ENCODE assay signal across 8 cellular contexts in the genomic region with DNA sequence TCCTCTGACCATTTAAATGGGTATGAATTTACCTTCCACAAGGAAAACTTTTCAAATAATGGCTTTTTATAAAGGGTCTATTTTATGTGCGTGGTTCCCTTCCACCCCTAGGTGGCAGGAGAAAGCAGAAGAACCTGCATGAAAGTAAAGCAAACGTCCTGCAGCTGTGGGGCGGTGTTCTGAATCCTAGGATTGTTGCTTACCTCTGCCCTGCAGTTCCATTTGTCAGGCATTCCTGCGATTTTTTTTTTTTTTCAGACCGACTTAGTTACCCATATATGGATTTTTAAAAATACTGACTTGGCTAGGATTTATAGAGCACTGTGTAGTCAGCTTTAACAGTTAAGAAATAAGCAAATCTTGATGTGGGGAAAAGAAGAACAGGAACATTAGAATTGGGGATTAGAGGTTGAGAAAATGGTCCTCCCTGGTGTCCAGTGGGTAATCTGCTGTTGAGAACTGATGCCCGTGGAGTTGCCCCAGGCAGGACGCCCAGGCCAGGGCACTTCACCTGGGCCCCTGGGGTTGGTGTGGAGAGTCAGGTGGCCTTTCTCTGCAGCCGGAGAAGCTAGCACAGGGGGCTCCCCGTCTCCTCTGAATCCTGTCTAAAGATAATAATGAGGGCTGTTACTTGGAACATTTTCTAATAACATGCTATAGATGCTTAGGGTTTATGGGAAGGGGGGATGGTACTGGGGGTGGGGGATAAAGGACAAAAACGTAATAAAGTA. TPM values are rescaled to one million over a fixed set of nuclear protein-coding genes. Genes with fewer than 3 reads are reported as not detected.
DNase-seq lines count a peak whose midpoint lies in the region; ATAC-seq and TF ChIP-seq lines count a peak whose summit lies in the region.

No MANE protein-coding gene starts in this region.

- DNase-seq in DMS53 (lab: John Stamatoyannopoulos, UW) (peak; percentile 90), H7 (peak; percentile 90), NCI-H2227 treated with DMSO at 0.1 percent for 48 hours (lab: John Stamatoyannopoulos, UW) (peak; percentile 27), esophagus muscularis mucosa (ENCODE audit: extremely low spot score) (no peak), natural killer cell (peak; percentile 24), stromal cell of bone marrow (ENCODE audit: low read depth) (peak; percentile 60), mesenteric fat pad (ENCODE audit: low spot score) (no peak)
- peak; percentile 74 for DNase-seq in activated CD8-positive, alpha-beta T cell treated with anti-CD3 and anti-CD28 coated beads for 36 hours

- no peak overlapping the region for H3K4me3 Mint-ChIP-seq in activated CD8-positive, alpha-beta T cell treated with anti-CD3 and anti-CD28 coated beads for 36 hours
- no peak overlapping the region for H3K4me3 Mint-ChIP-seq in natural killer cell

- H3K4me3 ChIP-seq in H7 (ENCODE audit: insufficient read depth, low read depth, low read length), result no peak overlapping the region
- H3K4me3 ChIP-seq in esophagus muscularis mucosa, result no peak overlapping the region

- POLR2A ChIA-PET in activated CD8-positive, alpha-beta T cell treated with anti-CD3 and anti-CD28 coated beads for 36 hours (lab: Charles Lee), result interaction anchor here (0.6 to 1.2 kb wide), 4 partner anchors 8 to 43 kb away, joined by 3 to 5 read pairs (median 3); no protein-coding TSS in a partner anchor

- no peaks in the 10 kb centered on the region for H3K27me3 Mint-ChIP-seq in activated CD8-positive, alpha-beta T cell treated with anti-CD3 and anti-CD28 coated beads for 36 hours
- no peaks in the 10 kb centered on the region for H3K27me3 Mint-ChIP-seq in natural killer cell (ENCODE audit: low read depth in 2 of 2)

- H3K36me3 ChIP-seq in H7 (replicated peaks; ENCODE audit: control insufficient read depth, insufficient read depth, low read length) (peaks cover 16% of the 10 kb centered on the region), esophagus muscularis mucosa (peaks cover 7 to 30% (median 23%) of the 10 kb centered on the region in 4 donors)

- H3K27me3 ChIP-seq in H7 (ENCODE audit: control insufficient read depth, insufficient read depth, low read length), result no peaks in the 10 kb centered on the region
- no peaks in the 10 kb centered on the region for H3K27me3 ChIP-seq in esophagus muscularis mucosa

- peaks cover 54% of the 10 kb centered on the region for H3K4me1 Mint-ChIP-seq in activated CD8-positive, alpha-beta T cell treated with anti-CD3 and anti-CD28 coated beads for 36 hours (ENCODE audit: low read depth)
- peaks cover 41 to 55% of the 10 kb centered on the region in 2 donors for H3K4me1 Mint-ChIP-seq in natural killer cell

- peak; percentile 60 for ATAC-seq in activated CD8-positive, alpha-beta T cell treated with anti-CD3 and anti-CD28 coated beads for 36 hours
- peak; percentile 72 to 92 (median 84) for ATAC-seq in natural killer cell

- H3K27ac Mint-ChIP-seq in activated CD8-positive, alpha-beta T cell treated with anti-CD3 and anti-CD28 coated beads for 36 hours, result no peak overlapping the region
- H3K27ac Mint-ChIP-seq in natural killer cell, result no peak overlapping the region

- no peak for TF ChIP-seq EP300 in esophagus muscularis mucosa (IDR thresholded peaks at IDR 0.05)

- H3K9me3 ChIP-seq in esophagus muscularis mucosa, result no peaks in the 10 kb centered on the region

- CTCF ChIA-PET in activated CD8-positive, alpha-beta T cell treated with anti-CD3 and anti-CD28 coated beads for 36 hours (lab: Charles Lee), result interaction anchor here (0.7 to 3.2 kb wide), 39 partner anchors 8 to 329 kb away, joined by 3 to 30 read pairs (median 4); a partner anchor contains a TSS

- H3K36me3 Mint-ChIP-seq in activated CD8-positive, alpha-beta T cell treated with anti-CD3 and anti-CD28 coated beads for 36 hours (ENCODE audit: low read depth), result peaks cover 23% of the 10 kb centered on the region
- no peaks in the 10 kb centered on the region for H3K36me3 Mint-ChIP-seq in natural killer cell

- TF ChIP-seq POLR2A in esophagus muscularis mucosa (IDR thresholded peaks at IDR 0.05; ENCODE audit: low read depth), result no peak

- H3K9me3 Mint-ChIP-seq in activated CD8-positive, alpha-beta T cell treated with anti-CD3 and anti-CD28 coated beads for 36 hours, result no peaks in the 10 kb centered on the region
- no peaks in the 10 kb centered on the region for H3K9me3 Mint-ChIP-seq in natural killer cell

- WGBS in esophagus muscularis mucosa, result 11% methylated on average over 10 of the region's 10 CpGs

- H3K4me1 ChIP-seq in esophagus muscularis mucosa, result peaks cover 72 to 93% (median 83%) of the 10 kb centered on the region in 4 donors

- H3K27ac ChIP-seq in esophagus muscularis mucosa (replicated peaks in 1 of 4), result peak overlapping the region; percentile 51 to 77 (median 64)

- intact Hi-C loops in activated CD8-positive, alpha-beta T cell treated with anti-CD3 and anti-CD28 coated beads for 36 hours (cut with micrococcal nuclease), result loop anchor here (5.0 kb wide), 1 partner anchor 39 kb away; no protein-coding TSS in a partner anchor
- intact Hi-C loops in esophagus muscularis mucosa (cut with DNase I), result loop anchor here (5.0 to 10.0 kb wide), 2 partner anchors 34 to 141 kb away; a partner anchor contains a TSS
- intact Hi-C loops in natural killer cell (cut with micrococcal nuclease), result loop anchor here (2.0 kb wide), 2 partner anchors 33 to 145 kb away; no protein-coding TSS in a partner anchor

- peak; percentile 99 for TF ChIP-seq CTCF in activated CD8-positive, alpha-beta T cell treated with anti-CD3 and anti-CD28 coated beads for 36 hours (IDR thresholded peaks at IDR 0.05)
- TF ChIP-seq CTCF in esophagus muscularis mucosa (IDR thresholded peaks at IDR 0.05), result peak; percentile 84 to 91 (median 89)
- peak; percentile 84 for TF ChIP-seq CTCF in natural killer cell (IDR thresholded peaks at IDR 0.05)

RNA-seq across cellular contexts. Expression of a gene that starts 30.4 kb away (rescaled TPM):
- total RNA-seq in H7 (2014; rRNA removed; shearing (Covaris generic)), result 0.67 and 5.1 TPM in 2 replicates
- total RNA-seq in activated CD8-positive, alpha-beta T cell treated with anti-CD3 and anti-CD28 coated beads for 36 hours, result 1 to 10 TPM in 1 of 2 experiments, not detected in 1; 1.3 TPM
- total RNA-seq in esophagus muscularis mucosa (10 to 100 TPM in 3 of 4 donors, 1 to 10 TPM in 1; 7.9 to 15.2 (median 12.8) TPM), natural killer cell (1 to 10 TPM; 3.0 to 5.4 (median 3.5) TPM), mesenteric fat pad (9.6 TPM)

RNA-seq across cellular contexts. Expression of a gene that starts 30.8 kb away (rescaled TPM):
- 21.5 and 22.3 TPM in 2 replicates for total RNA-seq in H7 (2014; rRNA removed; shearing (Covaris generic))
- total RNA-seq in activated CD8-positive, alpha-beta T cell treated with anti-CD3 and anti-CD28 coated beads for 36 hours, result 10 to 100 TPM; 26.1 to 26.6 TPM
- total RNA-seq in esophagus muscularis mucosa (10 to 100 TPM; 21.4 to 60.9 (median 36.4) TPM), natural killer cell (10 to 100 TPM; 28.8 to 45.4 (median 37.6) TPM), mesenteric fat pad (20.4 TPM)

RNA-seq across cellular contexts. Expression of a gene that starts 43.3 kb away (rescaled TPM):
- 131 and 148 TPM in 2 replicates for total RNA-seq in H7 (2014; rRNA removed; shearing (Covaris generic))
- 10 to 100 TPM; 62.8 to 65.9 TPM for total RNA-seq in activated CD8-positive, alpha-beta T cell treated with anti-CD3 and anti-CD28 coated beads for 36 hours
- total RNA-seq in esophagus muscularis mucosa (10 to 100 TPM; 47.1 to 70.6 (median 59.2) TPM), natural killer cell (100 to 1,000 TPM; 143 to 159 (median 144) TPM), mesenteric fat pad (87.6 TPM)

RNA-seq across cellular contexts. Expression of a gene that starts 57.3 kb away (rescaled TPM):
- 161 and 184 TPM in 2 replicates for total RNA-seq in H7 (2014; rRNA removed; shearing (Covaris generic))
- total RNA-seq in activated CD8-positive, alpha-beta T cell treated with anti-CD3 and anti-CD28 coated beads for 36 hours, result 100 to 1,000 TPM; 105 to 123 TPM
- total RNA-seq in esophagus muscularis mucosa (100 to 1,000 TPM; 333 to 453 (median 392) TPM), natural killer cell (100 to 1,000 TPM; 474 to 707 (median 657) TPM), mesenteric fat pad (600 TPM)

Comparison
In these comparisons a context has a peak if more than half of its experiments do, and no peak if none do; other contexts are left out.
1. DNase-seq: peak in DMS53 (single experiment), H7 (single experiment), NCI-H2227 treated with DMSO at 0.1 percent for 48 hours (single experiment), activated CD8-positive, alpha-beta T cell treated with anti-CD3 and anti-CD28 coated beads for 36 hours (single experiment), natural killer cell (single experiment) and stromal cell of bone marrow (single experiment); none in esophagus muscularis mucosa (single experiment) and mesenteric fat pad (single experiment).
2. Peak in every context shown above with its lines, with median percentiles within 50 percentile points of each other: CTCF ChIP-seq.